Comparison of ENCODE assay signal across 14 cellular contexts in genomic region chr11:64400096-64400495, GRCh38. TPM values are rescaled to one million over a fixed set of nuclear protein-coding genes. Genes with fewer than 3 reads are reported as not detected.
DNase-seq lines count a peak whose midpoint lies in the region; ATAC-seq and TF ChIP-seq lines count a peak whose summit lies in the region.
"Had no signal": no experiment of that assay in that cellular context is flagged by ENCODE, and none has a peak within 500 bp of the region (broad histone marks: within the 10 kb centered on the region; RNA-seq: fewer than 3 reads in every experiment).

No MANE protein-coding gene starts in this region.

- DNase-seq in MCF 10A (ENCODE audit: unreplicated experiment) (peak; percentile 65), breast epithelium (ENCODE audit: low spot score in 2 of 2) (no peak), RPMI7951 (ENCODE audit: low read depth) (peak; percentile 34), foreskin keratinocyte (no peak), upper lobe of right lung (no peak)
- no peak for DNase-seq in stimulated activated CD4-positive, alpha-beta T cell treated with anti-CD3 and anti-CD28 coated beads, Interleukin-1b, Interleukin-23, amount 100 ng/mL, for 48 hours
- no peak for DNase-seq in CD4-positive, alpha-beta T cell
- DNase-seq: DMS 273 treated with DMSO at 0.1 percent for 48 hours, NCI-H524 had no signal

- ATAC-seq in foreskin keratinocyte (peak; percentile 48), upper lobe of right lung (peak; percentile 59), HG02870 (IDR thresholded peaks at IDR 0.05; ENCODE audit: unreplicated experiment) (no peak)
- no peak for ATAC-seq in CD4-positive, alpha-beta T cell (ENCODE audit: poor library complexity)

- H3K27ac ChIP-seq in breast epithelium (no peak overlapping the region), foreskin keratinocyte (no peak overlapping the region), upper lobe of right lung (no peak overlapping the region)
- H3K27ac ChIP-seq in CD4-positive, alpha-beta T cell (ENCODE audit: low read depth, low read length) = no peak overlapping the region
- H3K27ac ChIP-seq: A549, coronary artery had no signal

- H3K9me3 ChIP-seq in breast epithelium (no peaks in the 10 kb centered on the region), upper lobe of right lung (no peaks in the 10 kb centered on the region)
- H3K9me3 ChIP-seq in CD4-positive, alpha-beta T cell (ENCODE audit: control insufficient read depth, low read length) = no peaks in the 10 kb centered on the region

- H3K4me3 ChIP-seq in breast epithelium (no peak overlapping the region), upper lobe of right lung (no peak overlapping the region)
- H3K4me3 ChIP-seq: A549, coronary artery, smooth muscle cell had no signal

- H3K4me3 Mint-ChIP-seq in MCF 10A (ENCODE audit: unreplicated experiment) = no peak overlapping the region
- no peak overlapping the region for H3K4me3 Mint-ChIP-seq in CD4-positive, alpha-beta T cell
- H3K4me3 Mint-ChIP-seq: activated naive CD8-positive, alpha-beta T cell had no signal

- TF ChIP-seq POLR2A in breast epithelium (IDR thresholded peaks at IDR 0.05) = no peak

- no peak overlapping the region for H3K27ac Mint-ChIP-seq in MCF 10A (ENCODE audit: low read depth, unreplicated experiment)
- no peak overlapping the region for H3K27ac Mint-ChIP-seq in CD4-positive, alpha-beta T cell
- H3K27ac Mint-ChIP-seq: activated naive CD8-positive, alpha-beta T cell had no signal

- no TSS peak for BruUV-seq in MCF 10A (replicated peaks; lab: Mats Ljungman, UMichigan)

- H3K36me3 Mint-ChIP-seq in MCF 10A (ENCODE audit: insufficient read depth, unreplicated experiment) = peaks cover 6% of the 10 kb centered on the region
- H3K36me3 Mint-ChIP-seq in CD4-positive, alpha-beta T cell (ENCODE audit: low read depth) = no peaks in the 10 kb centered on the region
- H3K36me3 Mint-ChIP-seq: activated naive CD8-positive, alpha-beta T cell had no signal

- intact Hi-C loops in MCF 10A (cut with micrococcal nuclease) = no loop called here
- intact Hi-C loops in breast epithelium (cut with DNase I; ENCODE audit: low total_unique reads) = no loop called here
- intact Hi-C loops in upper lobe of right lung (cut with DNase I) = no loop called here
- intact Hi-C loops in CD4-positive, alpha-beta T cell (cut with DNase I, micrococcal nuclease) = no loop called here

- peaks cover 24% of the 10 kb centered on the region for H3K27me3 Mint-ChIP-seq in MCF 10A (ENCODE audit: insufficient read depth, unreplicated experiment)
- H3K27me3 Mint-ChIP-seq in CD4-positive, alpha-beta T cell = peaks cover 17% of the 10 kb centered on the region
- H3K27me3 Mint-ChIP-seq: activated naive CD8-positive, alpha-beta T cell had no signal

- no peak for TF ChIP-seq CTCF in MCF 10A (IDR thresholded peaks at IDR 0.05; ENCODE audit: unreplicated experiment)
- no peak for TF ChIP-seq CTCF in breast epithelium (IDR thresholded peaks at IDR 0.05)
- TF ChIP-seq CTCF in foreskin keratinocyte (conservative IDR thresholded peaks at IDR 0.05) = no peak
- TF ChIP-seq CTCF in upper lobe of right lung (IDR thresholded peaks at IDR 0.05) = no peak
- no peak for TF ChIP-seq CTCF in CD4-positive, alpha-beta T cell (IDR thresholded peaks at IDR 0.05)

- H3K36me3 ChIP-seq in breast epithelium (no peaks in the 10 kb centered on the region), upper lobe of right lung (no peaks in the 10 kb centered on the region)

- H3K4me1 Mint-ChIP-seq in MCF 10A (ENCODE audit: insufficient read depth, unreplicated experiment) = peaks cover 5% of the 10 kb centered on the region
- H3K4me1 Mint-ChIP-seq in CD4-positive, alpha-beta T cell (ENCODE audit: low read depth) = no peaks in the 10 kb centered on the region

- CTCF ChIA-PET in MCF 10A (lab: Yijun Ruan, JAX) = interaction anchor here (0.7 to 1.0 kb wide), 2 partner anchors 8 to 1682 kb away, joined by 3 to 4 read pairs; no protein-coding TSS in a partner anchor
- CTCF ChIA-PET in CD4-positive, alpha-beta T cell (lab: Charles Lee) = no interaction called here

- H3K27me3 ChIP-seq in breast epithelium (no peaks in the 10 kb centered on the region), foreskin keratinocyte (peaks cover 10% of the 10 kb centered on the region), upper lobe of right lung (peaks cover 7% of the 10 kb centered on the region)
- H3K27me3 ChIP-seq in CD4-positive, alpha-beta T cell (ENCODE audit: control insufficient read depth, insufficient read depth, low read length) = no peaks in the 10 kb centered on the region

- H3K9me3 Mint-ChIP-seq in MCF 10A (ENCODE audit: unreplicated experiment) = no peaks in the 10 kb centered on the region
- no peaks in the 10 kb centered on the region for H3K9me3 Mint-ChIP-seq in CD4-positive, alpha-beta T cell

- POLR2A ChIA-PET in MCF 10A (lab: Yijun Ruan, JAX) = interaction anchor here (0.7 to 0.8 kb wide), 2 partner anchors 9 to 37 kb away, joined by 3 read pairs; no protein-coding TSS in a partner anchor
- POLR2A ChIA-PET in CD4-positive, alpha-beta T cell (lab: Charles Lee) = no interaction called here

- H3K4me1 ChIP-seq in breast epithelium (no peaks in the 10 kb centered on the region), foreskin keratinocyte (no peaks in the 10 kb centered on the region), upper lobe of right lung (no peaks in the 10 kb centered on the region)

RNA-seq across cellular contexts. Expression of gene RPS6KA4, which starts 41.1 kb away (rescaled TPM):
- total RNA-seq in MCF 10A (2022) (42.5 and 46.5 TPM in 2 replicates), breast epithelium (10 to 100 TPM; 16.7 to 20.6 (median 19.4) TPM), foreskin keratinocyte (86.1 and 87.6 TPM in 2 replicates), upper lobe of right lung (42.4 TPM)
- 20.8 and 35.0 TPM in 2 replicates for total RNA-seq in RPMI7951 (2014; rRNA removed; shearing (Covaris generic))
- polyA plus RNA-seq in foreskin keratinocyte = 69.4 and 74.6 TPM in 2 replicates
- 1 to 10 TPM; 7.3 to 9.2 TPM for total RNA-seq in CD4-positive, alpha-beta T cell

Comparison
In these comparisons a context has a peak if more than half of its experiments do, and no peak if none do; other contexts are left out.
1. DNase-seq: peak in MCF 10A (single experiment) and RPMI7951 (single experiment); none in breast epithelium (0 of 2), foreskin keratinocyte (0 of 2), upper lobe of right lung (single experiment), stimulated activated CD4-positive, alpha-beta T cell treated with anti-CD3 and anti-CD28 coated beads, Interleukin-1b, Interleukin-23, amount 100 ng/mL, for 48 hours (single experiment) and CD4-positive, alpha-beta T cell (0 of 10).
2. ATAC-seq: peak in foreskin keratinocyte (single experiment) and upper lobe of right lung (single experiment); none in CD4-positive, alpha-beta T cell (single experiment) and HG02870 (single experiment).